5 cellular contexts compared by ENCODE assay signal in the genomic region with DNA sequence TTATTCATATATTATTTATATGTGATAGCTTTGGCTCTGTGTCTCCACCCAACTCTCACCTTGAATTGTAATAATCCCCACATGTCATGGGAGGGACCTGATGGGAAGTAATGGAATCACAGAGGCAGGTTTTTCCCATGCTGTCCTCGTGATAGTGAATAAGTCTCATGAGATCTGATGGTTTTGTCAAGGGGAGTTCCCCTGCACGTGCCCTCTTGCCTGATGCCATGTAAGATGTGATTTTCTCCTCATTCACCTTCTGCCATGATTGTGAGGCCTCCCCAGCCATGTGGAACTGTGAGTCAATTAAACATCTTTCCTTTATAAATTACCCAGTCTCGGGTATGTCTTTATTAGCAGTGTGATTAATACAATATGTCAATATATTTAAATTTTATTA. TPM values are rescaled to one million over a fixed set of nuclear protein-coding genes. Genes with fewer than 3 reads are reported as not detected.
"Had no signal": no experiment of that assay in that cellular context is flagged by ENCODE, and none has a peak within 500 bp of the region (broad histone marks: within the 10 kb centered on the region; RNA-seq: fewer than 3 reads in every experiment).

No MANE protein-coding gene starts in this region.

RNA-seq across cellular contexts. Expression of a gene that starts 22.9 kb away (rescaled TPM):
- total RNA-seq: M059J, NCI-H460, RPMI7951, SJCRH30, SK-MEL-5 had no signal
